ENCODE assay signal across 14 cellular contexts in the genomic region with DNA sequence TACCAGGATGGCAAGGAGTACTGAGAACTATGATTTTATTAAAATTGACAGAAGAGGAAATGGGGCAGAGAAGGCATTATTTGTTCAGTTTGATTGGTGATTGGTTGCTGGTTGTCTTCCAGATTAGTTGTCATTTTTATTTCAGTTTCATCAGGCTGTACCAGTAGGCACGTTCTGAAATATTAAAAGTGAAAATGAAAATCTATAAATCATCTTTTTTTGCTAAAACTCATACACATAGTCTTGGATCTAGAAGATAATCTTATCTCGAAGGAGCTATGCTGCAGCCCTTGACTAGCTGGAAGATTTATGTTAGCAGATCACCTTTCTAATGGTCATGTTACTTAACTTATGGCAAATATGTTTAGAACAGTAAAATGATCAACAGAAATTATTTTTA. TPM values are rescaled to one million over a fixed set of nuclear protein-coding genes. Genes with fewer than 3 reads are reported as not detected.
A peak's percentile ranks its signal among the peaks of the same experiment; 100 is the strongest.
DNase-seq lines count a peak whose midpoint lies in the region; ATAC-seq and TF ChIP-seq lines count a peak whose summit lies in the region.
"Had no signal": no experiment of that assay in that cellular context is flagged by ENCODE, and none has a peak within 500 bp of the region (broad histone marks: within the 10 kb centered on the region; RNA-seq: fewer than 3 reads in every experiment).

No MANE protein-coding gene starts in this region.

- H3K4me3 Mint-ChIP-seq in MCF 10A (ENCODE audit: unreplicated experiment): no peak overlapping the region
- peak overlapping the region; percentile 50 for H3K4me3 Mint-ChIP-seq in T-helper 1 cell treated with Interleukin-12 subunit alpha and Interleukin-12 subunit beta and Interleukin-4 antibody, amounts not matched to agents 30 μg/mL and 1 μg/mL, for 36 hours
- peak overlapping the region; percentile 68 to 73 for H3K4me3 Mint-ChIP-seq in stimulated activated naive CD8-positive, alpha-beta T cell treated with anti-CD3 and anti-CD28 coated beads, Interleukin-15, amount 100 ng/mL, for 72 hours
- H3K4me3 Mint-ChIP-seq: H9 had no signal

- TF ChIP-seq EP300 in suprapubic skin (IDR thresholded peaks at IDR 0.05): no peak

- H3K27me3 ChIP-seq in breast epithelium: no peaks in the 10 kb centered on the region
- no peaks in the 10 kb centered on the region for H3K27me3 ChIP-seq in suprapubic skin
- H3K27me3 ChIP-seq: brain microvascular endothelial cell, esophagus squamous epithelium had no signal

- no peaks in the 10 kb centered on the region for H3K36me3 Mint-ChIP-seq in MCF 10A (ENCODE audit: insufficient read depth, unreplicated experiment)
- H3K36me3 Mint-ChIP-seq in T-helper 1 cell treated with Interleukin-12 subunit alpha and Interleukin-12 subunit beta and Interleukin-4 antibody, amounts not matched to agents 30 μg/mL and 1 μg/mL, for 36 hours (ENCODE audit: low read depth): peaks cover 2% of the 10 kb centered on the region
- H3K36me3 Mint-ChIP-seq: IgD-negative memory B cell had no signal

- BruUV-seq in MCF 10A (replicated peaks; lab: Mats Ljungman, UMichigan): no TSS peak

- WGBS in suprapubic skin: 35% methylated on average over 2 of the region's 2 CpGs

- H3K27ac Mint-ChIP-seq in MCF 10A (ENCODE audit: low read depth, unreplicated experiment): peak overlapping the region; percentile 19
- peak overlapping the region; percentile 41 for H3K27ac Mint-ChIP-seq in T-helper 1 cell treated with Interleukin-12 subunit alpha and Interleukin-12 subunit beta and Interleukin-4 antibody, amounts not matched to agents 30 μg/mL and 1 μg/mL, for 36 hours
- peak overlapping the region; percentile 94 to 97 for H3K27ac Mint-ChIP-seq in stimulated activated naive CD8-positive, alpha-beta T cell treated with anti-CD3 and anti-CD28 coated beads, Interleukin-15, amount 100 ng/mL, for 72 hours

- peaks cover 8% of the 10 kb centered on the region for H3K4me1 Mint-ChIP-seq in MCF 10A (ENCODE audit: insufficient read depth, unreplicated experiment)
- peaks cover 47% of the 10 kb centered on the region for H3K4me1 Mint-ChIP-seq in T-helper 1 cell treated with Interleukin-12 subunit alpha and Interleukin-12 subunit beta and Interleukin-4 antibody, amounts not matched to agents 30 μg/mL and 1 μg/mL, for 36 hours (ENCODE audit: low read depth)
- peaks cover 69% of the 10 kb centered on the region for H3K4me1 Mint-ChIP-seq in stimulated activated naive CD8-positive, alpha-beta T cell treated with anti-CD3 and anti-CD28 coated beads, Interleukin-15, amount 100 ng/mL, for 72 hours
- H3K4me1 Mint-ChIP-seq: H9 had no signal

- no peak overlapping the region for H3K27ac ChIP-seq in breast epithelium
- no peak overlapping the region for H3K27ac ChIP-seq in suprapubic skin
- H3K27ac ChIP-seq: brain microvascular endothelial cell, esophagus squamous epithelium had no signal

- no peaks in the 10 kb centered on the region for H3K9me3 Mint-ChIP-seq in MCF 10A (ENCODE audit: unreplicated experiment)
- no peaks in the 10 kb centered on the region for H3K9me3 Mint-ChIP-seq in T-helper 1 cell treated with Interleukin-12 subunit alpha and Interleukin-12 subunit beta and Interleukin-4 antibody, amounts not matched to agents 30 μg/mL and 1 μg/mL, for 36 hours
- no peaks in the 10 kb centered on the region for H3K9me3 Mint-ChIP-seq in stimulated activated naive CD8-positive, alpha-beta T cell treated with anti-CD3 and anti-CD28 coated beads, Interleukin-15, amount 100 ng/mL, for 72 hours
- H3K9me3 Mint-ChIP-seq: H9, IgD-negative memory B cell had no signal

- no peak for DNase-seq in MCF 10A (ENCODE audit: unreplicated experiment)
- no peak for DNase-seq in breast epithelium (ENCODE audit: low spot score in 2 of 2)
- DNase-seq in stimulated activated naive CD8-positive, alpha-beta T cell treated with anti-CD3 and anti-CD28 coated beads, Interleukin-15, amount 100 ng/mL, for 72 hours: no peak
- no peak for DNase-seq in NCI-H1092 (lab: John Stamatoyannopoulos, UW)
- DNase-seq in NCI-H226: no peak
- DNase-seq in suprapubic skin (ENCODE audit: low spot score in 2 of 2): no peak
- DNase-seq: activated CD4-positive, alpha-beta T cell treated with anti-CD3 and anti-CD28 coated beads for 48 hours; brain microvascular endothelial cell; esophagus squamous epithelium; H9; NCI-H2227 treated with DMSO at 0.1 percent for 48 hours had no signal

- POLR2A ChIA-PET in MCF 10A (lab: Yijun Ruan, JAX): interaction anchor here (1.1 to 1.7 kb wide), 3 partner anchors 10 to 49 kb away, joined by 3 to 4 read pairs (median 3); no protein-coding TSS in a partner anchor

- peak; percentile 52 for ATAC-seq in HG02759 (IDR thresholded peaks at IDR 0.05; ENCODE audit: unreplicated experiment)
- peak; percentile 64 for ATAC-seq in stimulated activated naive CD8-positive, alpha-beta T cell treated with anti-CD3 and anti-CD28 coated beads, Interleukin-15, amount 100 ng/mL, for 72 hours

- TF ChIP-seq POLR2A in breast epithelium (IDR thresholded peaks at IDR 0.05) (no peak), suprapubic skin (IDR thresholded peaks at IDR 0.05) (no peak)

- no peaks in the 10 kb centered on the region for H3K27me3 Mint-ChIP-seq in MCF 10A (ENCODE audit: insufficient read depth, unreplicated experiment)
- H3K27me3 Mint-ChIP-seq in T-helper 1 cell treated with Interleukin-12 subunit alpha and Interleukin-12 subunit beta and Interleukin-4 antibody, amounts not matched to agents 30 μg/mL and 1 μg/mL, for 36 hours (ENCODE audit: low read depth): no peaks in the 10 kb centered on the region
- H3K27me3 Mint-ChIP-seq in stimulated activated naive CD8-positive, alpha-beta T cell treated with anti-CD3 and anti-CD28 coated beads, Interleukin-15, amount 100 ng/mL, for 72 hours: no peaks in the 10 kb centered on the region
- H3K27me3 Mint-ChIP-seq: IgD-negative memory B cell had no signal

- intact Hi-C loops in MCF 10A (cut with micrococcal nuclease) (no loop called here), breast epithelium (cut with DNase I; ENCODE audit: low total_unique reads) (no loop called here)

- H3K9me3 ChIP-seq in breast epithelium (no peaks in the 10 kb centered on the region), suprapubic skin (no peaks in the 10 kb centered on the region)
- H3K9me3 ChIP-seq: esophagus squamous epithelium had no signal

- CTCF ChIA-PET in MCF 10A (lab: Yijun Ruan, JAX): interaction anchor here (0.5 to 0.6 kb wide), 2 partner anchors 222 to 1792 kb away, joined by 3 to 4 read pairs; no protein-coding TSS in a partner anchor

- H3K4me3 ChIP-seq in breast epithelium (no peak overlapping the region), suprapubic skin (no peak overlapping the region)
- H3K4me3 ChIP-seq: esophagus squamous epithelium had no signal

- no peaks in the 10 kb centered on the region for H3K36me3 ChIP-seq in breast epithelium
- no peaks in the 10 kb centered on the region for H3K36me3 ChIP-seq in suprapubic skin
- H3K36me3 ChIP-seq: esophagus squamous epithelium had no signal

- TF ChIP-seq CTCF in MCF 10A (IDR thresholded peaks at IDR 0.05; ENCODE audit: unreplicated experiment): no peak
- TF ChIP-seq CTCF in breast epithelium (IDR thresholded peaks at IDR 0.05): no peak
- no peak for TF ChIP-seq CTCF in suprapubic skin (IDR thresholded peaks at IDR 0.05)

- H3K4me1 ChIP-seq in breast epithelium (peaks cover 0 to 4% of the 10 kb centered on the region in 2 donors), suprapubic skin (peaks cover 5% of the 10 kb centered on the region)

RNA-seq across cellular contexts. Expression of gene NEK7, which starts 29.0 kb away (rescaled TPM):
- 51.1 and 54.4 TPM in 2 replicates for total RNA-seq in MCF 10A (2022)
- total RNA-seq in breast epithelium: 100 to 1,000 TPM in 2 of 3 donors, 10 to 100 TPM in 1; 82.3 to 187 (median 105) TPM
- total RNA-seq in suprapubic skin: 10 to 100 TPM; 45.7 to 75.7 (median 53.5) TPM

Comparison
In these comparisons a context has a peak if more than half of its experiments do, and no peak if none do; other contexts are left out.
1. H3K27ac Mint-ChIP-seq: peak in every context shown above with its lines; median percentile 96 in stimulated activated naive CD8-positive, alpha-beta T cell treated with anti-CD3 and anti-CD28 coated beads, Interleukin-15, amount 100 ng/mL, for 72 hours; 41 in T-helper 1 cell treated with Interleukin-12 subunit alpha and Interleukin-12 subunit beta and Interleukin-4 antibody, amounts not matched to agents 30 μg/mL and 1 μg/mL, for 36 hours; 19 in MCF 10A.